ENCODE assay signal across 9 cellular contexts in genomic region chr18:59359576-59359952, GRCh38. TPM values are rescaled to one million over a fixed set of nuclear protein-coding genes. Genes with fewer than 3 reads are reported as not detected.
DNase-seq lines count a peak whose midpoint lies in the region; ATAC-seq and TF ChIP-seq lines count a peak whose summit lies in the region.
"Had no signal": no experiment of that assay in that cellular context is flagged by ENCODE, and none has a peak within 500 bp of the region (broad histone marks: within the 10 kb centered on the region; RNA-seq: fewer than 3 reads in every experiment).

No MANE protein-coding gene starts in this region.

- H3K4me3 ChIP-seq in SJCRH30 = peak overlapping the region; percentile 97

- H3K27ac ChIP-seq in SJCRH30 (no peak overlapping the region), foreskin keratinocyte (no peak overlapping the region)

- intact Hi-C loops in sciatic nerve (cut with DNase I) = no loop called here

- peaks cover 4% of the 10 kb centered on the region; the same call in 1 of the 2 replicates for H3K36me3 ChIP-seq in SJCRH30

- H3K4me1 ChIP-seq in SJCRH30 (no peaks in the 10 kb centered on the region), foreskin keratinocyte (peaks cover 12% of the 10 kb centered on the region)

- H3K27me3 ChIP-seq in SJCRH30 (no peaks in the 10 kb centered on the region), foreskin keratinocyte (peaks cover 17% of the 10 kb centered on the region)

- in situ Hi-C loops in GM13976 (cut with MboI; ENCODE audit: low sequenced_read_pairs, unreplicated experiment) = no loop called here

- ATAC-seq in GM18870 (IDR thresholded peaks at IDR 0.05; ENCODE audit: unreplicated experiment) (peak; percentile 15), HG02798 (IDR thresholded peaks at IDR 0.05; ENCODE audit: poor library complexity, unreplicated experiment) (peak; percentile 18), foreskin keratinocyte (peak; percentile 6), sciatic nerve (peak; percentile 35)

- no peak for DNase-seq in SJCRH30
- no peak for DNase-seq in foreskin keratinocyte
- DNase-seq in sciatic nerve (ENCODE audit: low spot score) = no peak
- no peak for DNase-seq in GM13976 (ENCODE audit: low spot score)
- no peak for DNase-seq in midbrain (lab: John Stamatoyannopoulos, UW)
- DNase-seq in NAMALWA (ENCODE audit: low spot score) = no peak

- no peaks in the 10 kb centered on the region for H3K9me3 ChIP-seq in SJCRH30 (replicated peaks)

- TF ChIP-seq CTCF in foreskin keratinocyte (conservative IDR thresholded peaks at IDR 0.05) (no peak), GM13976 (IDR thresholded peaks at IDR 0.05; ENCODE audit: borderline replicate concordance, control extremely low read depth, extremely low read depth, insufficient read depth, missing control alignments) (no peak)

RNA-seq across cellular contexts. Expression of gene LMAN1, which starts 0.5 kb away (rescaled TPM):
- total RNA-seq in SJCRH30 (2014; rRNA removed; shearing (Covaris generic)) = 72.5 and 77.1 TPM in 2 replicates
- 63.7 and 77.2 TPM in 2 replicates for total RNA-seq in foreskin keratinocyte
- 20.8 and 21.2 TPM in 2 replicates for polyA plus RNA-seq in foreskin keratinocyte
- total RNA-seq in sciatic nerve = 64.1 TPM

RNA-seq across cellular contexts. Expression of gene CPLX4, which starts 41.1 kb away (rescaled TPM):
- not detected in 2 replicates for total RNA-seq in SJCRH30 (2014; rRNA removed; shearing (Covaris generic))
- total RNA-seq in foreskin keratinocyte (not detected in 2 replicates), sciatic nerve (not detected)
- not detected in 2 replicates for polyA plus RNA-seq in foreskin keratinocyte
- total RNA-seq: subcutaneous adipose tissue had no signal
